ENCODE assay signal across 9 cellular contexts in the genomic region with DNA sequence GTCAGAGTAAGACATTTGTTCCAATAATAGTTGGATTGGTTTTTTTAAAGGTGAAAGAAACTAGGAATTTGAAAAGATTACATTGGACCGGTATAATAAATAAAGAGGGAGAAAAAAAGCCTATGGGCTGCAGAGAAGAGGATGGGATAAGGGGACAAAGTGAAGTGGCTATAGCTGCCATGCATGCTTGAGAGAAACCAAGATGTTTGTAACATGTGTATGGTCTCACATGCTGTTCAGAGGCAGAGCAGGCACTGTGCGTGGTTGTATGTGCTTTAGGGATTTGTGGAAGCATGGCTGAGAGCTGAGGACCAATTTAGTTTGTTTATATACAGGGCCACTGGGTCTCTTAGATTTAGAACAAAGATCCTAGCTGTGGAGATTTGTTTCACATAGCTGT. TPM values are rescaled to one million over a fixed set of nuclear protein-coding genes. Genes with fewer than 3 reads are reported as not detected.
DNase-seq lines count a peak whose midpoint lies in the region; ATAC-seq, FAIRE-seq and TF ChIP-seq lines count a peak whose summit lies in the region.
"Had no signal": no experiment of that assay in that cellular context is flagged by ENCODE, and none has a peak within 500 bp of the region (broad histone marks: within the 10 kb centered on the region; RNA-seq: fewer than 3 reads in every experiment).

No MANE protein-coding gene starts in this region.

- no peaks in the 10 kb centered on the region for H3K9me3 Mint-ChIP-seq in activated T-cell treated with anti-CD3 and anti-CD28 coated beads, Interleukin-2, amount 50 U/mL, for 72 hours
- H3K9me3 Mint-ChIP-seq in activated T-cell treated with anti-CD3 and anti-CD28 coated beads, Interleukin-2, amount 50 U/mL, for 4 hours: no peaks in the 10 kb centered on the region
- H3K9me3 Mint-ChIP-seq: memory B cell had no signal

- H3K9me3 ChIP-seq in WERI-Rb-1 (ENCODE audit: severe bottlenecking) (no peaks in the 10 kb centered on the region), kidney (ENCODE audit: control insufficient read depth in 1 of 2, low read length in 2 of 2) (no peaks in the 10 kb centered on the region), transverse colon (no peaks in the 10 kb centered on the region)

- no peak overlapping the region for H3K4me3 ChIP-seq in WERI-Rb-1 (ENCODE audit: low read depth, low read length)
- H3K4me3 ChIP-seq in kidney (ENCODE audit: low read length in 2 of 2): no peak overlapping the region
- H3K4me3 ChIP-seq in transverse colon: no peak overlapping the region

- peaks cover 84% of the 10 kb centered on the region for H3K4me1 Mint-ChIP-seq in activated T-cell treated with anti-CD3 and anti-CD28 coated beads, Interleukin-2, amount 50 U/mL, for 72 hours (ENCODE audit: low read depth)
- H3K4me1 Mint-ChIP-seq in activated T-cell treated with anti-CD3 and anti-CD28 coated beads, Interleukin-2, amount 50 U/mL, for 4 hours (ENCODE audit: low read depth): peaks cover 85% of the 10 kb centered on the region

- peak overlapping the region; percentile 88 for H3K27ac Mint-ChIP-seq in activated T-cell treated with anti-CD3 and anti-CD28 coated beads, Interleukin-2, amount 50 U/mL, for 72 hours
- H3K27ac Mint-ChIP-seq: memory B cell had no signal

- no peak for TF ChIP-seq EP300 in transverse colon (IDR thresholded peaks at IDR 0.05; ENCODE audit: low read depth)

- peaks cover 0 to 4% of the 10 kb centered on the region in 2 donors for H3K36me3 Mint-ChIP-seq in activated T-cell treated with anti-CD3 and anti-CD28 coated beads, Interleukin-2, amount 50 U/mL, for 72 hours (ENCODE audit: insufficient read depth in 2 of 2)
- peaks cover 6% of the 10 kb centered on the region for H3K36me3 Mint-ChIP-seq in activated T-cell treated with anti-CD3 and anti-CD28 coated beads, Interleukin-2, amount 50 U/mL, for 4 hours (ENCODE audit: insufficient read depth)

- no peaks in the 10 kb centered on the region for H3K27me3 Mint-ChIP-seq in activated T-cell treated with anti-CD3 and anti-CD28 coated beads, Interleukin-2, amount 50 U/mL, for 72 hours (ENCODE audit: low read depth)
- no peaks in the 10 kb centered on the region for H3K27me3 Mint-ChIP-seq in activated T-cell treated with anti-CD3 and anti-CD28 coated beads, Interleukin-2, amount 50 U/mL, for 4 hours (ENCODE audit: low read depth)
- H3K27me3 Mint-ChIP-seq: memory B cell had no signal

- H3K36me3 ChIP-seq in WERI-Rb-1: no peaks in the 10 kb centered on the region
- no peaks in the 10 kb centered on the region for H3K36me3 ChIP-seq in kidney (ENCODE audit: control insufficient read depth in 1 of 2, insufficient read depth in 2 of 2, low read length in 2 of 2)
- H3K36me3 ChIP-seq in transverse colon: no peaks in the 10 kb centered on the region

- WGBS in transverse colon (ENCODE audit: low coverage in 1 of 2), 2 donors: 56 to 64% methylated on average over 2 of the region's 2 CpGs

- TF ChIP-seq POLR2A in transverse colon (IDR thresholded peaks at IDR 0.05): no peak

- intact Hi-C loops in kidney (cut with DNase I) (no loop called here), transverse colon (cut with DNase I; ENCODE audit: low total_unique reads) (no loop called here)

- in situ Hi-C loops in transverse colon (cut with MboI; ENCODE audit: low pct_ligation_motif_present in 1 of 4, low pct_unique_long_range_greater_than_20kb in 1 of 4, low sequenced_read_pairs in 3 of 4): no loop called here

- H3K4me1 ChIP-seq in kidney (ENCODE audit: control insufficient read depth in 1 of 2, insufficient read depth in 1 of 2, low read depth in 1 of 2, low read length in 2 of 2) (peaks cover 3 to 10% of the 10 kb centered on the region in 2 donors), transverse colon (peaks cover 0 to 58% (median 15%) of the 10 kb centered on the region in 4 donors)

- peak overlapping the region in 1 of 2 donors; percentile 28 for H3K4me3 Mint-ChIP-seq in activated T-cell treated with anti-CD3 and anti-CD28 coated beads, Interleukin-2, amount 50 U/mL, for 72 hours
- H3K4me3 Mint-ChIP-seq in activated T-cell treated with anti-CD3 and anti-CD28 coated beads, Interleukin-2, amount 50 U/mL, for 4 hours: no peak overlapping the region
- H3K4me3 Mint-ChIP-seq: memory B cell had no signal

- DNase-seq in activated T-cell treated with anti-CD3 and anti-CD28 coated beads, Interleukin-2, amount 50 U/mL, for 72 hours: no peak
- DNase-seq in activated T-cell treated with anti-CD3 and anti-CD28 coated beads, Interleukin-2, amount 50 U/mL, for 4 hours: no peak
- DNase-seq in WERI-Rb-1: peak; percentile 18
- DNase-seq in kidney: no peak
- DNase-seq in transverse colon: no peak
- DNase-seq in NCI-H1694 (lab: John Stamatoyannopoulos, UW): no peak

- no peak for ATAC-seq in activated T-cell treated with anti-CD3 and anti-CD28 coated beads, Interleukin-2, amount 50 U/mL, for 72 hours (replicated peaks in 1 of 2)
- ATAC-seq in activated T-cell treated with anti-CD3 and anti-CD28 coated beads, Interleukin-2, amount 50 U/mL, for 4 hours: no peak
- ATAC-seq in GM21529 (IDR thresholded peaks at IDR 0.05; ENCODE audit: unreplicated experiment) (no peak), GM18868 (IDR thresholded peaks at IDR 0.05; ENCODE audit: unreplicated experiment) (no peak)

- H3K27me3 ChIP-seq in WERI-Rb-1 (ENCODE audit: insufficient read depth, low read depth, severe bottlenecking) (no peaks in the 10 kb centered on the region), transverse colon (no peaks in the 10 kb centered on the region)

- FAIRE-seq in kidney (lab: Jason Lieb, UNC): no peak

- H3K9ac ChIP-seq in kidney (ENCODE audit: low read length in 2 of 2): no peak overlapping the region

- TF ChIP-seq CTCF in WERI-Rb-1 (IDR thresholded peaks at IDR 0.05; ENCODE audit: low read depth, low read length): no peak
- no peak for TF ChIP-seq CTCF in kidney (IDR thresholded peaks at IDR 0.05; ENCODE audit: borderline replicate concordance, extremely low read depth, insufficient read depth)
- no peak for TF ChIP-seq CTCF in transverse colon (IDR thresholded peaks at IDR 0.05)

- H3K27ac ChIP-seq in WERI-Rb-1 (no peak overlapping the region), kidney (ENCODE audit: low read depth in 2 of 2, low read length in 2 of 2) (peak overlapping the region; percentile 6 to 8), transverse colon (peak overlapping the region; percentile 7 to 38 (median 15))

RNA-seq across cellular contexts. Expression of gene LNPEP, which starts 32.7 kb away (rescaled TPM):
- total RNA-seq in activated T-cell treated with anti-CD3 and anti-CD28 coated beads, Interleukin-2, amount 50 U/mL, for 72 hours: 10 to 100 TPM; 75.7 to 80.3 TPM
- 10 to 100 TPM; 20.3 to 22.9 (median 20.6) TPM for total RNA-seq in activated T-cell treated with anti-CD3 and anti-CD28 coated beads, Interleukin-2, amount 50 U/mL, for 4 hours
- total RNA-seq in kidney (74.3 TPM), transverse colon (10 to 100 TPM in 3 of 4 donors, 1 to 10 TPM in 1; 7.2 to 40.5 (median 34.8) TPM)
- 6.5 TPM for polyA plus RNA-seq in kidney (ENCODE audit: insufficient read depth, low read depth, low replicate concordance)
